Comparison of ENCODE assay signal across 1 cellular context in the genomic region with DNA sequence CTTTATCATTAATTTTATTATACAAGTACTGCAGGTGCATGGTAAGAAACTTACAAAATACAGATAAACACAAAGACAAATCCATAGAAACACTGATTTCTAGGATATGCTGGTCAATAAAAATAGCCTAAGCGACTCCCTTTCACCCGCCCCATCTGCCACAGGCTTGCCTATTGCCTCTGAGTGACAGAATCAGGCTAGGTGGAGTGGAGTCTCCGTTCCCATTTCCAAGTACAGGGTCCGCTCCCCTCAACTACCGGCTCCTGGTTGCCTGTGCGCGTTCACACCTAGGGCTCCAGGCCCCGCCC.
TF ChIP-seq lines count a peak whose summit lies in the region.

No MANE protein-coding gene starts in this region.

TF ChIP-seq in GM12878, 131 proteins besides CTCF, POLR2A, EP300 and RAD21:
- no peak for TF ChIP-seq JUNB (IDR thresholded peaks at IDR 0.05)
- peak; percentile 29 for TF ChIP-seq RELA (IDR thresholded peaks at IDR 0.05; ENCODE audit: borderline replicate concordance, partially characterized antibody)
- TF ChIP-seq MTA2 (IDR thresholded peaks at IDR 0.05; ENCODE audit: low read depth), result no peak
- TF ChIP-seq RCOR1 (conservative IDR thresholded peaks at IDR 0.05; ENCODE audit: low read depth, low read length), result no peak
- TF ChIP-seq CBX5 (IDR thresholded peaks at IDR 0.05; ENCODE audit: low read depth), result no peak
- no peak for TF ChIP-seq ESRRA (IDR thresholded peaks at IDR 0.05; ENCODE audit: low read length)
- no peak for TF ChIP-seq TCF3 (IDR thresholded peaks at IDR 0.05; ENCODE audit: borderline replicate concordance, insufficient read depth, low read depth, low read length)
- TF ChIP-seq JUND (IDR thresholded peaks at IDR 0.05; ENCODE audit: low read depth, low read length), result no peak
- TF ChIP-seq ATF7 (IDR thresholded peaks at IDR 0.05; ENCODE audit: low read depth), result peak; percentile 32; the same call in 1 of the 2 replicates
- TF ChIP-seq, protein P1, sequence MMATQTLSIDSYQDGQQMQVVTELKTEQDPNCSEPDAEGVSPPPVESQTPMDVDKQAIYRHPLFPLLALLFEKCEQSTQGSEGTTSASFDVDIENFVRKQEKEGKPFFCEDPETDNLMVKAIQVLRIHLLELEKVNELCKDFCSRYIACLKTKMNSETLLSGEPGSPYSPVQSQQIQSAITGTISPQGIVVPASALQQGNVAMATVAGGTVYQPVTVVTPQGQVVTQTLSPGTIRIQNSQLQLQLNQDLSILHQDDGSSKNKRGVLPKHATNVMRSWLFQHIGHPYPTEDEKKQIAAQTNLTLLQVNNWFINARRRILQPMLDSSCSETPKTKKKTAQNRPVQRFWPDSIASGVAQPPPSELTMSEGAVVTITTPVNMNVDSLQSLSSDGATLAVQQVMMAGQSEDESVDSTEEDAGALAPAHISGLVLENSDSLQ (IDR thresholded peaks at IDR 0.05), result peak; percentile 37; the same call in 1 of the 2 replicates
- TF ChIP-seq, protein P2, sequence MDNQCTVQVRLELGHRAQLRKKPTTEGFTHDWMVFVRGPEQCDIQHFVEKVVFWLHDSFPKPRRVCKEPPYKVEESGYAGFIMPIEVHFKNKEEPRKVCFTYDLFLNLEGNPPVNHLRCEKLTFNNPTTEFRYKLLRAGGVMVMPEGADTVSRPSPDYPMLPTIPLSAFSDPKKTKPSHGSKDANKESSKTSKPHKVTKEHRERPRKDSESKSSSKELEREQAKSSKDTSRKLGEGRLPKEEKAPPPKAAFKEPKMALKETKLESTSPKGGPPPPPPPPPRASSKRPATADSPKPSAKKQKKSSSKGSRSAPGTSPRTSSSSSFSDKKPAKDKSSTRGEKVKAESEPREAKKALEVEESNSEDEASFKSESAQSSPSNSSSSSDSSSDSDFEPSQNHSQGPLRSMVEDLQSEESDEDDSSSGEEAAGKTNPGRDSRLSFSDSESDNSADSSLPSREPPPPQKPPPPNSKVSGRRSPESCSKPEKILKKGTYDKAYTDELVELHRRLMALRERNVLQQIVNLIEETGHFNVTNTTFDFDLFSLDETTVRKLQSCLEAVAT (IDR thresholded peaks at IDR 0.05), result peak; percentile 84; the same call in 1 of the 2 replicates
- TF ChIP-seq IKZF2 (IDR thresholded peaks at IDR 0.05), result no peak
- TF ChIP-seq, protein P3, sequence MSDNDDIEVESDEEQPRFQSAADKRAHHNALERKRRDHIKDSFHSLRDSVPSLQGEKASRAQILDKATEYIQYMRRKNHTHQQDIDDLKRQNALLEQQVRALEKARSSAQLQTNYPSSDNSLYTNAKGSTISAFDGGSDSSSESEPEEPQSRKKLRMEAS (IDR thresholded peaks at IDR 0.05; ENCODE audit: low read depth, low read length), result peak; percentile 59; the same call in 1 of the 2 replicates
- TF ChIP-seq HDAC6 (IDR thresholded peaks at IDR 0.05; ENCODE audit: unreplicated experiment), result no peak
- peak; percentile 55 for TF ChIP-seq SP1 (IDR thresholded peaks at IDR 0.05; ENCODE audit: low read depth, low read length)
